In the genomic region with DNA sequence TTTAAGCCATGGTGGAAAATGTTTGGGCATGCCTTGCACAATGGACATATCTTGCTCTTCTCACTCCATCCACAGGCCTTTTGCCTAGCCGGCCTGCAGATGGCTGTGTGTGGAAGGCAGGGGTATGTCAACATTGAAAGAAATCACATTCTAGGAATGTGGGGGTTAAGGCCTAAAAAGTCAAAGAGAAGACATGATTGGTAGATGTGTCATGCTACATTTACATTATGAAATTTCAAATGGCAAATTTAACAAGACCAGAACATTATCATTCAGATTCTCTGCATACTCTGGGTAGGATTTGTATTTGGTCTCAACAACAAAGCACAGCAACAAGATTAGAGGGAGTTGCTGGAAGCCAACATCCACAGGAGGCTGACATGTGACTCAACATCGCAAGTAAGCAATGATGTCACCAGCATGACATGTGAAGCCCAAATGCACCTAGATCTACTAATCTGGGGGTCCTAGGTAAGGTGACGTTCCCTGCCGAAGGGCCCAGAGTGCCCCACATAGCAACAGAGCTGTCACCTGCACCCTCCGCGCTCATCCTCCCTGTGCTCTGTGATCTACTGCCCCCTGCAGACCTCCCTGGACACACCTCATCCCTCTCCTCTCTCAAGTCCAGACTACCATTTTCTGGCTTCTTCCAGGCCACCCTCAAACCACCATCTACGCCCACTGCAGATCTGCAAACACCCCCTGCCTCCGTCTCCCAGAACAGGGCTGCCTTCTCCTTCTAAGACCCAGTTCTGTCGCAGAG, we compare ENCODE assay signal across 16 cellular contexts. TPM values are rescaled to one million over a fixed set of nuclear protein-coding genes. Genes with fewer than 3 reads are reported as not detected.
A peak's percentile ranks its signal among the peaks of the same experiment; 100 is the strongest.
DNase-seq lines count a peak whose midpoint lies in the region; FAIRE-seq and TF ChIP-seq lines count a peak whose summit lies in the region.
"Had no signal": no experiment of that assay in that cellular context is flagged by ENCODE, and none has a peak within 500 bp of the region (broad histone marks: within the 10 kb centered on the region; RNA-seq: fewer than 3 reads in every experiment).

No MANE protein-coding gene starts in this region.

- FAIRE-seq in GM19239 (lab: Jason Lieb, UNC) = no peak
- FAIRE-seq: TTC549 had no signal

- TF ChIP-seq CTCF in A673 (conservative IDR thresholded peaks at IDR 0.05; ENCODE audit: low read depth, low read length) (0 out of 2 replicates have a peak, but pooled peaks have one; percentile 22), GM12864 (IDR thresholded peaks at IDR 0.05; ENCODE audit: low read depth, low read length, missing control alignments) (peak; percentile 6), fibroblast of the aortic adventitia (IDR thresholded peaks at IDR 0.05; ENCODE audit: insufficient read depth, low read length) (peak; percentile 13)

- intact Hi-C loops in A673 (cut with micrococcal nuclease; ENCODE audit: unreplicated experiment) = no loop called here

- DNase-seq in A673 (ENCODE audit: low spot score) (peak; percentile 5), GM12864 (ENCODE audit: low read depth) (no peak), RKO (ENCODE audit: low spot score) (peak; percentile 4), fibroblast of the aortic adventitia (ENCODE audit: low read depth) (peak; percentile 59), iPS-NIHi11 (ENCODE audit: low spot score) (no peak), GM19239 (ENCODE audit: insufficient read length, low spot score) (no peak)
- no peak for DNase-seq in stimulated activated CD4-positive, alpha-beta T cell treated with anti-CD3 and anti-CD28 coated beads, Interleukin-15, amount 100 ng/mL, for 24 hours
- DNase-seq in stimulated activated CD4-positive, alpha-beta T cell treated with anti-CD3 and anti-CD28 coated beads, Interleukin-2, amount 100 ng/mL, for 24 hours = no peak
- DNase-seq: activated CD8-positive, alpha-beta memory T cell treated with anti-CD3 and anti-CD28 coated beads, Interleukin-2, amount 50 U/mL, for 4 hours; amygdala; C1 segment of cervical spinal cord; effector memory CD8-positive, alpha-beta T cell; NCI-H345; SHP77; upper lobe of left lung had no signal

- POLR2A ChIA-PET in A673 (lab: Charles Lee; ENCODE audit: low non-redundant PET) = no interaction called here

- BruUV-seq in A673 (replicated peaks; lab: Mats Ljungman, UMichigan) = no TSS peak

- H3K27me3 ChIP-seq in A673 (replicated peaks; ENCODE audit: insufficient read depth, low read depth, low read length, poor library complexity) = no peaks in the 10 kb centered on the region
- H3K27me3 ChIP-seq: upper lobe of left lung had no signal

- H3K36me3 ChIP-seq in A673 (ENCODE audit: insufficient read depth, low read length, poor library complexity, severe bottlenecking) = no peaks in the 10 kb centered on the region

- H3K4me1 ChIP-seq in A673 (ENCODE audit: insufficient read depth, low read length, poor library complexity, severe bottlenecking) = no peaks in the 10 kb centered on the region

- H3K4me3 ChIP-seq in A673 (ENCODE audit: low read depth, low read length, poor library complexity, severe bottlenecking) (no peak overlapping the region), GM12864 (ENCODE audit: low read depth, low read length) (no peak overlapping the region), fibroblast of the aortic adventitia (ENCODE audit: low read depth, low read length) (no peak overlapping the region)
- H3K4me3 ChIP-seq: upper lobe of left lung had no signal

- no peaks in the 10 kb centered on the region for H3K9me3 ChIP-seq in A673 (ENCODE audit: low read depth, low read length, poor library complexity, severe bottlenecking)
- H3K9me3 ChIP-seq: upper lobe of left lung had no signal

- CTCF ChIA-PET in A673 (lab: Charles Lee) = interaction anchor here (0.6 kb wide), 1 partner anchor 50 kb away, joined by 3 read pairs; no protein-coding TSS in a partner anchor

- H3K27ac ChIP-seq in A673 (ENCODE audit: low read depth, low read length, poor library complexity, severe bottlenecking) = no peak overlapping the region
- H3K27ac ChIP-seq: upper lobe of left lung had no signal

RNA-seq across cellular contexts. Expression of a gene that starts 39.4 kb away (rescaled TPM):
- total RNA-seq in A673 (2021) (not detected in 2 replicates), fibroblast of the aortic adventitia (ENCODE audit: low replicate concordance) (not detected in 2 replicates)

Comparison
In these comparisons a context has a peak if more than half of its experiments do, and no peak if none do; other contexts are left out.
1. DNase-seq: peak in A673 (single experiment), RKO (single experiment) and fibroblast of the aortic adventitia (single experiment); none in GM12864 (single experiment), iPS-NIHi11 (single experiment), GM19239 (single experiment), stimulated activated CD4-positive, alpha-beta T cell treated with anti-CD3 and anti-CD28 coated beads, Interleukin-15, amount 100 ng/mL, for 24 hours (single experiment) and stimulated activated CD4-positive, alpha-beta T cell treated with anti-CD3 and anti-CD28 coated beads, Interleukin-2, amount 100 ng/mL, for 24 hours (0 of 2).
2. Peak in every context shown above with its lines, with median percentiles within 50 percentile points of each other: CTCF ChIP-seq.